In genomic region chr18:59139615-59140286, GRCh38 we compare ENCODE assay signal across 1 cellular context.
A peak's percentile ranks its signal among the peaks of the same experiment; 100 is the strongest.
TF ChIP-seq lines count a peak whose summit lies in the region.

TSS of gene SEC11C (plus strand) at chr18:59139884. CDS start at chr18:59139949, 65 bp downstream.

TF ChIP-seq in GM12878, 131 proteins besides CTCF, POLR2A, EP300 and RAD21 (continued from another document and continues in another):
- TF ChIP-seq ZNF592 (IDR thresholded peaks at IDR 0.05), result no peak
- TF ChIP-seq MXI1 (IDR thresholded peaks at IDR 0.05; ENCODE audit: low read depth, low read length), result 0 out of 2 replicates have a peak, but pooled peaks have one; percentile 11
- TF ChIP-seq NFIC (IDR thresholded peaks at IDR 0.05; ENCODE audit: low read depth, low read length), result no peak
- TF ChIP-seq HDGF (IDR thresholded peaks at IDR 0.05), result no peak
- TF ChIP-seq KLF5 (IDR thresholded peaks at IDR 0.05; ENCODE audit: partially characterized antibody), result peak; percentile 71
- TF ChIP-seq CUX1 (IDR thresholded peaks at IDR 0.05; ENCODE audit: insufficient replicate concordance, low read depth, low read length), result no peak
- TF ChIP-seq GABPA (IDR thresholded peaks at IDR 0.05; ENCODE audit: low read depth), result no peak
- peak; percentile 78; the same call in 1 of the 2 replicates for TF ChIP-seq SREBF1 (IDR thresholded peaks at IDR 0.05; ENCODE audit: low read length)
- no peak for TF ChIP-seq FOXK2 (IDR thresholded peaks at IDR 0.05)
- no peak for TF ChIP-seq CHD4 (IDR thresholded peaks at IDR 0.05)
- TF ChIP-seq STAT1 (conservative IDR thresholded peaks at IDR 0.05), result peak; percentile 98
- peak; percentile 69 for TF ChIP-seq NR2C1 (IDR thresholded peaks at IDR 0.05)
- peak; percentile 56; the same call in 1 of the 2 replicates for TF ChIP-seq ESRRA (IDR thresholded peaks at IDR 0.05; ENCODE audit: low read length)
- no peak for TF ChIP-seq ZNF274 (IDR thresholded peaks at IDR 0.05; ENCODE audit: insufficient read depth, insufficient read length)
- TF ChIP-seq NR2F1 (conservative IDR thresholded peaks at IDR 0.05), result no peak; the same call in 1 of the 2 replicates
- TF ChIP-seq JUNB (IDR thresholded peaks at IDR 0.05), result no peak
- TF ChIP-seq, protein P1, sequence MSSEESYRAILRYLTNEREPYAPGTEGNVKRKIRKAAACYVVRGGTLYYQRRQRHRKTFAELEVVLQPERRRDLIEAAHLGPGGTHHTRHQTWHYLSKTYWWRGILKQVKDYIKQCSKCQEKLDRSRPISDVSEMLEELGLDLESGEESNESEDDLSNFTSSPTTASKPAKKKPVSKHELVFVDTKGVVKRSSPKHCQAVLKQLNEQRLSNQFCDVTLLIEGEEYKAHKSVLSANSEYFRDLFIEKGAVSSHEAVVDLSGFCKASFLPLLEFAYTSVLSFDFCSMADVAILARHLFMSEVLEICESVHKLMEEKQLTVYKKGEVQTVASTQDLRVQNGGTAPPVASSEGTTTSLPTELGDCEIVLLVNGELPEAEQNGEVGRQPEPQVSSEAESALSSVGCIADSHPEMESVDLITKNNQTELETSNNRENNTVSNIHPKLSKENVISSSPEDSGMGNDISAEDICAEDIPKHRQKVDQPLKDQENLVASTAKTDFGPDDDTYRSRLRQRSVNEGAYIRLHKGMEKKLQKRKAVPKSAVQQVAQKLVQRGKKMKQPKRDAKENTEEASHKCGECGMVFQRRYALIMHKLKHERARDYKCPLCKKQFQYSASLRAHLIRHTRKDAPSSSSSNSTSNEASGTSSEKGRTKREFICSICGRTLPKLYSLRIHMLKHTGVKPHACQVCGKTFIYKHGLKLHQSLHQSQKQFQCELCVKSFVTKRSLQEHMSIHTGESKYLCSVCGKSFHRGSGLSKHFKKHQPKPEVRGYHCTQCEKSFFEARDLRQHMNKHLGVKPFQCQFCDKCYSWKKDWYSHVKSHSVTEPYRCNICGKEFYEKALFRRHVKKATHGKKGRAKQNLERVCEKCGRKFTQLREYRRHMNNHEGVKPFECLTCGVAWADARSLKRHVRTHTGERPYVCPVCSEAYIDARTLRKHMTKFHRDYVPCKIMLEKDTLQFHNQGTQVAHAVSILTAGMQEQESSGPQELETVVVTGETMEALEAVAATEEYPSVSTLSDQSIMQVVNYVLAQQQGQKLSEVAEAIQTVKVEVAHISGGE (CRISPR knock-in tag; IDR thresholded peaks at IDR 0.05), result no peak
- TF ChIP-seq, protein P2, sequence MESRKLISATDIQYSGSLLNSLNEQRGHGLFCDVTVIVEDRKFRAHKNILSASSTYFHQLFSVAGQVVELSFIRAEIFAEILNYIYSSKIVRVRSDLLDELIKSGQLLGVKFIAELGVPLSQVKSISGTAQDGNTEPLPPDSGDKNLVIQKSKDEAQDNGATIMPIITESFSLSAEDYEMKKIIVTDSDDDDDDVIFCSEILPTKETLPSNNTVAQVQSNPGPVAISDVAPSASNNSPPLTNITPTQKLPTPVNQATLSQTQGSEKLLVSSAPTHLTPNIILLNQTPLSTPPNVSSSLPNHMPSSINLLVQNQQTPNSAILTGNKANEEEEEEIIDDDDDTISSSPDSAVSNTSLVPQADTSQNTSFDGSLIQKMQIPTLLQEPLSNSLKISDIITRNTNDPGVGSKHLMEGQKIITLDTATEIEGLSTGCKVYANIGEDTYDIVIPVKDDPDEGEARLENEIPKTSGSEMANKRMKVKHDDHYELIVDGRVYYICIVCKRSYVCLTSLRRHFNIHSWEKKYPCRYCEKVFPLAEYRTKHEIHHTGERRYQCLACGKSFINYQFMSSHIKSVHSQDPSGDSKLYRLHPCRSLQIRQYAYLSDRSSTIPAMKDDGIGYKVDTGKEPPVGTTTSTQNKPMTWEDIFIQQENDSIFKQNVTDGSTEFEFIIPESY (IDR thresholded peaks at IDR 0.05), result peak; percentile 55
- TF ChIP-seq RAD51 (IDR thresholded peaks at IDR 0.05), result peak; percentile 96
- no peak for TF ChIP-seq BRCA1 (IDR thresholded peaks at IDR 0.05; ENCODE audit: low read depth, low read length)
- TF ChIP-seq MEF2A (IDR thresholded peaks at IDR 0.05; ENCODE audit: insufficient read depth, low read depth, low read length), result 0 out of 2 replicates have a peak, but pooled peaks have one; percentile 11
- no peak for TF ChIP-seq ZSCAN29 (IDR thresholded peaks at IDR 0.05)
- TF ChIP-seq HDAC2 (IDR thresholded peaks at IDR 0.05), result no peak
- no peak for TF ChIP-seq FOS (IDR thresholded peaks at IDR 0.05; ENCODE audit: borderline replicate concordance, extremely low read depth, insufficient read length)
- no peak for TF ChIP-seq TBL1XR1 (IDR thresholded peaks at IDR 0.05; ENCODE audit: low read depth, low read length)
- peak; percentile 67 for TF ChIP-seq RELA (IDR thresholded peaks at IDR 0.05; ENCODE audit: borderline replicate concordance, partially characterized antibody)
- TF ChIP-seq CREB1 (IDR thresholded peaks at IDR 0.05; ENCODE audit: low read depth), result peak; percentile 62; the same call in 1 of the 2 replicates
- peak; percentile 57 for TF ChIP-seq MYC (IDR thresholded peaks at IDR 0.05; ENCODE audit: insufficient read depth, insufficient read length, insufficient replicate concordance, low read length, severe bottlenecking)
- peak; percentile 94 for TF ChIP-seq IRF5 (IDR thresholded peaks at IDR 0.05; ENCODE audit: borderline replicate concordance)
- no peak for TF ChIP-seq ATF2 (IDR thresholded peaks at IDR 0.05; ENCODE audit: low read length)
- TF ChIP-seq BCLAF1 (IDR thresholded peaks at IDR 0.05), result no peak
- TF ChIP-seq MAX (IDR thresholded peaks at IDR 0.05; ENCODE audit: low read depth, low read length), result peak; percentile 92
- TF ChIP-seq TCF3 (IDR thresholded peaks at IDR 0.05; ENCODE audit: borderline replicate concordance, insufficient read depth, low read depth, low read length), result peak; percentile 89
- TF ChIP-seq IKZF2 (IDR thresholded peaks at IDR 0.05), result peak in 1 of 2 experiments; percentile 65; a peak in 2 of 4 replicates
- TF ChIP-seq PAX8 (IDR thresholded peaks at IDR 0.05), result no peak
